ENCODE assay signal across 1 cellular context in the genomic region with DNA sequence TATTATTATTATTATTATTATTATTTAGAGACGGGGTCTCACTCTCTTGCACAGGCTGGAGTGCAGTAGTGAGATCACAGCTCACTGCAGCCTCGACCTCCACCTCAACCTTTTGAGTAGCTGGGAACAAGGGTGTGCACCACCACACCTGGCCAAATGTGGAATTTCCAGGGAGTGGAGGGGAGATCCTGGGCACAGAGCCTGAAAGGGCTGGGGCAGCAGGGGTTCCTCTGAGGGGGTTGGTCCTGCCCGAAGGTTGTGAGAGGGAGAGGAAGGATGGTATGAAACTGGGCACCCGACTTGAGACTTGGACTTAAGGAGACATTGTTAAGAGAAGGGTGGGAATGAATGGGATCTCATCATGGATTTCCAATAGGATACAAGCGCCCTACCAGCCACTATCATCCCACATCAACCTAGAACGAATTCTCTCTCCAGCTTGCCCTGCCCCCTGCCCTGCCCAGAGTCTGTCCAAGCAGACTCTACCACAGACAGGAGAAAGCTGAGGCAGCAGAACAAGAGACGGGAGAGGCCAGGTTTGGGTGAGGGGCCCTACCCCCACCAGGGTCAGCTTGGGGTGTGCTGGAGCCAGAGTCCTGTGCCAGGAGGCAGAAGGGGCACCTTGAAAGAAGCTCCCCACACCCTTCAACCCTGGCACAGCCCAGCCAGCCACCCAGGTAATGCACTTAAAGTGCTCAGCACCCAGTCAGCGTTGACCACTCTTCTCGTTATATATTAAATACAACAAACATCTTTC.
TF ChIP-seq lines count a peak whose summit lies in the region.

No MANE protein-coding gene starts in this region.

TF ChIP-seq in H1, 55 proteins besides CTCF, POLR2A, EP300 and RAD21:
- TF ChIP-seq GABPA (IDR thresholded peaks at IDR 0.05; ENCODE audit: borderline replicate concordance, insufficient read depth, low read length): no peak
